In the genomic region with DNA sequence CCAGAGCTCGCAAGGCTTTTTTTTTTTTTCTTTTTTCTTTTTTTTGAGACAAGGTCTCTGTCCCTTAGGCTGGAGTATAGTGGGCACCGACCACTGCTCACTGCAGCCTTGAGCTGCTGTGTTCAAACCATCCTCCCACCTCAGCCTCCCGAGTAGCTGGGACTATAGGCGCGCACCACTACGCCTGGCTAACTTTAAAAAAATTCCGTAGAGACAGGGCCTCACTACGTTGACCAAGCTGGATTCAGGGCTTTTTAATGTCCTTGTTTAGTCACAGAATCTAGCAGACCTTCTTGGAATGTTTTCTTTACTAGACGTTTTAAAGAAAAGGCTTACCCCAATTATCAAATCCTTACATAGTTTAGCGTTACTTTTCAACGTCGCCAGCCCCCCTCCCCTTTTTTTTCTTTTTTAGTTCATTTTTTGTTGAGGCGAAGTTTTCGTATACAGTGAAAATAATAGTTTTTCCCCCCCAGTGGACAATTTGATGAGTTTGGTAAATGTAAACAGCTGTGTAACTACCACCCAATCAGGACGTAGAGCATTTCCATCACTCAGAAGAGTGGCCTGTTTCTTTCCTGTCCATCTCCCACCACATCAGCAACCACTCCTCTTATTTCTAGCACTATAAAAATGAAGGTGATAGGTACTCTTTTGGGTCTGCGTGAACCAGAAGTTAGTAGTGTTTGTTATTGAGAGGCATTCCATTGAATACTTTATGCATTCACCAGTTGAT, we compare ENCODE assay signal across 8 cellular contexts. TPM values are rescaled to one million over a fixed set of nuclear protein-coding genes. Genes with fewer than 3 reads are reported as not detected.
A peak's percentile ranks its signal among the peaks of the same experiment; 100 is the strongest.
DNase-seq lines count a peak whose midpoint lies in the region; ATAC-seq and TF ChIP-seq lines count a peak whose summit lies in the region.

No MANE protein-coding gene starts in this region.

- H3K18ac ChIP-seq in mesendoderm (ENCODE audit: low read length): no peak overlapping the region

- H3K4me3 ChIP-seq in GM08714 (ENCODE audit: low read length): peak overlapping the region; percentile 79
- peak overlapping the region; percentile 79 for H3K4me3 ChIP-seq in astrocyte of the cerebellum (ENCODE audit: low read depth, low read length)
- peak overlapping the region; percentile 26 for H3K4me3 ChIP-seq in mesendoderm (ENCODE audit: low read length)

- no peak overlapping the region for H2BK5ac ChIP-seq in mesendoderm (ENCODE audit: low read length)

- peaks cover 4% of the 10 kb centered on the region for H3K79me1 ChIP-seq in mesendoderm (ENCODE audit: low read length)

- H3K56ac ChIP-seq in mesendoderm (ENCODE audit: low read length): peak overlapping the region; percentile 75

- no peaks in the 10 kb centered on the region for H3K27me3 ChIP-seq in mesendoderm (ENCODE audit: insufficient read depth, low read length, poor library complexity)

- H2BK15ac ChIP-seq in mesendoderm (replicated peaks; ENCODE audit: low read depth): no peak overlapping the region

- no peak overlapping the region for H2AK5ac ChIP-seq in mesendoderm (ENCODE audit: low read length)

- in situ Hi-C loops in astrocyte of the cerebellum (cut with HindIII; ENCODE audit: low sequenced_read_pairs): no loop called here

- H3K4me2 ChIP-seq in mesendoderm (ENCODE audit: low read length): peak overlapping the region; percentile 7

- H3K4ac ChIP-seq in mesendoderm (ENCODE audit: low read depth, low read length): no peak overlapping the region

- no peak overlapping the region for H3K27ac ChIP-seq in mesendoderm (ENCODE audit: low read depth, low read length)
- H3K27ac ChIP-seq in substantia nigra (ENCODE audit: low read depth, low read length, poor library complexity, severe bottlenecking): no peak overlapping the region

- H3K36me3 ChIP-seq in mesendoderm (ENCODE audit: control insufficient read depth, insufficient read depth, low read length): no peaks in the 10 kb centered on the region

- peaks cover 5% of the 10 kb centered on the region for H3K4me1 ChIP-seq in mesendoderm (ENCODE audit: control insufficient read depth, low read depth, low read length)

- H4K8ac ChIP-seq in mesendoderm (ENCODE audit: low read depth, low read length): no peak overlapping the region

- no peak for DNase-seq in astrocyte of the cerebellum (ENCODE audit: low read depth)
- no peak for DNase-seq in mesendoderm
- no peak for DNase-seq in NCI-H526 treated with DMSO at 0.1 percent for 48 hours (lab: John Stamatoyannopoulos, UW)
- DNase-seq in substantia nigra (lab: John Stamatoyannopoulos, UW): no peak
- no peak for DNase-seq in NCI-H226
- DNase-seq in DMS 273 treated with DMSO at 0.1 percent for 48 hours (lab: John Stamatoyannopoulos, UW): no peak

- H4K5ac ChIP-seq in mesendoderm (ENCODE audit: low read length): no peak overlapping the region

- peaks cover 32% of the 10 kb centered on the region for H3K79me2 ChIP-seq in mesendoderm (ENCODE audit: control insufficient read depth, insufficient read depth, low read length)

- peak; percentile 33 for ATAC-seq in HG03066 (IDR thresholded peaks at IDR 0.05; ENCODE audit: low read depth, unreplicated experiment)

- H2BK120ac ChIP-seq in mesendoderm (ENCODE audit: low read depth, low read length): no peak overlapping the region

- H3K9ac ChIP-seq in mesendoderm (ENCODE audit: low read length): peak overlapping the region; percentile 67

- no CpG with 5 or more reads among the region's 16 CpGs for WGBS in mesendoderm (ENCODE audit: extremely low coverage, insufficient coverage, low lambda C conversion rate)

- no peak for TF ChIP-seq CTCF in astrocyte of the cerebellum (IDR thresholded peaks at IDR 0.05; ENCODE audit: low read depth, low read length, missing control alignments)

- H3K23ac ChIP-seq in mesendoderm (ENCODE audit: low read length): no peak overlapping the region

RNA-seq across cellular contexts. Expression of a gene that starts 0.7 kb away (rescaled TPM):
- polyA plus RNA-seq in mesendoderm (2013, experiment 1 of 2): 91.1 TPM
- 89.4 TPM for polyA plus RNA-seq in mesendoderm (2013, experiment 2 of 2)

Comparison
In these comparisons a context has a peak if more than half of its experiments do, and no peak if none do; other contexts are left out.
1. H3K4me3 ChIP-seq: peak in every context shown above with its lines; median percentile 79 in GM08714; 79 in astrocyte of the cerebellum; 26 in mesendoderm.